1 cellular context compared by ENCODE assay signal in the genomic region with DNA sequence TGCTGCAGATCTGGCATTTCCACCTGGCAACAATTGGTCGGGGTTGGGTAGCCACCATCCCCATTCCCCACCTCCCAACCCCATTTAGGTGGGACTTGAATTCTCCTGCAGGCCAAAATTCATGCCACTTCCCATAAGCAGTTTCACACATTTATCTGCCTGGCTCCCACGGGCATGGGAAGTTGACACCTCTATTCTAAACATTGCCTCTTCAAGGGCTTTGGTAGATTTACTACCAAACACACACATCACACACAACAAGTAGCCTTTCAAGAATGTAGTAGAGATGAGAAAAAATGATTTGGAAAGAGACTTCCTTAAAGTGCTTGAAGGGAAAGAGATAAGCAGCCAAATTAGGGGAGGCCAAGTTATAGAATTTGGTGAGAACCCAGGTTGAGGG.
A peak's percentile ranks its signal among the peaks of the same experiment; 100 is the strongest.
TF ChIP-seq lines count a peak whose summit lies in the region.

No MANE protein-coding gene starts in this region.

TF ChIP-seq in K562, 482 proteins besides CTCF, POLR2A, EP300 and RAD21:
- TF ChIP-seq OTX1 (CRISPR knock-in tag; IDR thresholded peaks at IDR 0.05) (no peak), MEIS2 (IDR thresholded peaks at IDR 0.05; ENCODE audit: partially characterized antibody) (peak; percentile 36), SRSF7 (optimal IDR thresholded peaks at IDR 0.05; ENCODE audit: low read depth, low read length) (no peak), ZNF77 (CRISPR knock-in tag; IDR thresholded peaks at IDR 0.05) (no peak), SMARCA4 (IDR thresholded peaks at IDR 0.05) (no peak), CSDE1 (IDR thresholded peaks at IDR 0.05) (no peak), SPI1 (IDR thresholded peaks at IDR 0.05; ENCODE audit: borderline replicate concordance, low read depth, low read length) (peak; percentile 17; the same call in 1 of the 2 replicates), TAF1 (IDR thresholded peaks at IDR 0.05; ENCODE audit: control insufficient read depth, extremely low read depth, insufficient read depth, low read length, severe bottlenecking) (no peak)
- TF ChIP-seq, protein P1, sequence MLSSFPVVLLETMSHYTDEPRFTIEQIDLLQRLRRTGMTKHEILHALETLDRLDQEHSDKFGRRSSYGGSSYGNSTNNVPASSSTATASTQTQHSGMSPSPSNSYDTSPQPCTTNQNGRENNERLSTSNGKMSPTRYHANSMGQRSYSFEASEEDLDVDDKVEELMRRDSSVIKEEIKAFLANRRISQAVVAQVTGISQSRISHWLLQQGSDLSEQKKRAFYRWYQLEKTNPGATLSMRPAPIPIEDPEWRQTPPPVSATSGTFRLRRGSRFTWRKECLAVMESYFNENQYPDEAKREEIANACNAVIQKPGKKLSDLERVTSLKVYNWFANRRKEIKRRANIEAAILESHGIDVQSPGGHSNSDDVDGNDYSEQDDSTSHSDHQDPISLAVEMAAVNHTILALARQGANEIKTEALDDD (IDR thresholded peaks at IDR 0.05): peak; percentile 38; the same call in 1 of the 2 replicates
- TF ChIP-seq, protein P2, sequence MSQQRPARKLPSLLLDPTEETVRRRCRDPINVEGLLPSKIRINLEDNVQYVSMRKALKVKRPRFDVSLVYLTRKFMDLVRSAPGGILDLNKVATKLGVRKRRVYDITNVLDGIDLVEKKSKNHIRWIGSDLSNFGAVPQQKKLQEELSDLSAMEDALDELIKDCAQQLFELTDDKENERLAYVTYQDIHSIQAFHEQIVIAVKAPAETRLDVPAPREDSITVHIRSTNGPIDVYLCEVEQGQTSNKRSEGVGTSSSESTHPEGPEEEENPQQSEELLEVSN (IDR thresholded peaks at IDR 0.05; ENCODE audit: borderline replicate concordance in 1 of 2, extremely low read depth in 1 of 2, insufficient read depth in 1 of 2, insufficient read length in 1 of 2, low read depth in 1 of 2, low read length in 1 of 2, poor library complexity in 1 of 2, severe bottlenecking in 1 of 2): no peak
- TF ChIP-seq, protein P3, sequence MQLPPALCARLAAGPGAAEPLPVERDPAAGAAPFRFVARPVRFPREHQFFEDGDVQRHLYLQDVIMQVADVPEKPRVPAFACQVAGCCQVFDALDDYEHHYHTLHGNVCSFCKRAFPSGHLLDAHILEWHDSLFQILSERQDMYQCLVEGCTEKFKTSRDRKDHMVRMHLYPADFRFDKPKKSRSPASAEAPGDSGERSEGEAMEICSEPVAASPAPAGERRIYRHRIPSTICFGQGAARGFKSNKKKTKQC (CRISPR knock-in tag; IDR thresholded peaks at IDR 0.05): no peak
- TF ChIP-seq, protein P4, sequence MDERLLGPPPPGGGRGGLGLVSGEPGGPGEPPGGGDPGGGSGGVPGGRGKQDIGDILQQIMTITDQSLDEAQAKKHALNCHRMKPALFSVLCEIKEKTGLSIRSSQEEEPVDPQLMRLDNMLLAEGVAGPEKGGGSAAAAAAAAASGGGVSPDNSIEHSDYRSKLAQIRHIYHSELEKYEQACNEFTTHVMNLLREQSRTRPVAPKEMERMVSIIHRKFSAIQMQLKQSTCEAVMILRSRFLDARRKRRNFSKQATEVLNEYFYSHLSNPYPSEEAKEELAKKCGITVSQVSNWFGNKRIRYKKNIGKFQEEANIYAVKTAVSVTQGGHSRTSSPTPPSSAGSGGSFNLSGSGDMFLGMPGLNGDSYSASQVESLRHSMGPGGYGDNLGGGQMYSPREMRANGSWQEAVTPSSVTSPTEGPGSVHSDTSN (CRISPR knock-in tag; IDR thresholded peaks at IDR 0.05; ENCODE audit: low read depth): no peak
- TF ChIP-seq, protein P4 (tag; conservative IDR thresholded peaks at IDR 0.05; ENCODE audit: low read depth): peak; percentile 53; the same call in 1 of the 2 replicates
